In the genomic region with DNA sequence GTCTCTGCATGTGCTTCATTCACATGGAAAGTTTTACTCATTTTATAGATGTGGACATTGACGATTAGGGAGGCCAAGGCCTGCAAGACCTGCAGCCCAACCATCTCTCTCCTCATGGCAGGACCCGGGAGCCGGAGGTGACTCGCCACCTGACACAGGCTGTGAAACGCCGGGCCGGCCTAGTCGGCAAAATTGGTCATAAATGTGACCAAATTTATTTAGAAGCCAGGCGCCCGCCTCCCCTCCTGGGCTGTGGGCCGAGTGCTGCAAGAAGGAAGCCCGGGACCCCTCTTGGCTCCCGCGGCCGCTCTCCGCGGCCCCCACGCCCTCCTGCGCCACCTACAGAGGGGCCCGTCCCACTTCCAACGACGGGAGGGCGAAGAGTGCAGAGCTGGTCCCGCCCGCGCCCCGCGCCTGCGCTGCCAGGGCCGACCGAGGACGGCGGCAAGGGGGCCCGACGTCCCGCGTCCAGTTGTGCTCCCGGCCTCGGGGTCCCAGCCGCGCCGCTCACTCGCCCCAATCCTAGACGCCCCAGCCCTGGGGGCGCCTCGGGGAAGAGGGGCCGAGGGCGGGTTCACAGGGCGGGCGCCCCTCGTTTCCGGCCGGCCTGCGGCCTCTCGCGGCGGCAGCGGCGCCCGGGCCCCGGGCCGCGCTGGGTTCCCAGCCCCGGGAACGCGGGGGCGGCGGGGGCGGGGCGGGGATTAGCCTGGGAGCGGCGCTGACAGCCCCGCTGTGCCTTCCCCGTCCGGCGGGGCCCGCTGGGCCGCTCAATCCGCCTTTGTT, we compare ENCODE assay signal across 8 cellular contexts. TPM values are rescaled to one million over a fixed set of nuclear protein-coding genes. Genes with fewer than 3 reads are reported as not detected.
A peak's percentile ranks its signal among the peaks of the same experiment; 100 is the strongest.
DNase-seq lines count a peak whose midpoint lies in the region; ATAC-seq, FAIRE-seq and TF ChIP-seq lines count a peak whose summit lies in the region.

No MANE protein-coding gene starts in this region.

- H3K4me1 ChIP-seq in astrocyte (ENCODE audit: insufficient read depth, low read length): peaks cover 3% of the 10 kb centered on the region

- H3K4me3 ChIP-seq in GM12864 (ENCODE audit: low read depth, low read length) (peak overlapping the region; percentile 30), astrocyte (ENCODE audit: insufficient read depth, low read depth, low read length) (peak overlapping the region; percentile 46)

- no peaks in the 10 kb centered on the region for H4K20me1 ChIP-seq in astrocyte (ENCODE audit: insufficient read depth, low read length)

- H3K36me3 Mint-ChIP-seq in astrocyte (ENCODE audit: low read depth, unreplicated experiment): peaks cover 4% of the 10 kb centered on the region

- peak overlapping the region; percentile 81 for H3K4me2 ChIP-seq in astrocyte (ENCODE audit: low read length)

- H3K27ac Mint-ChIP-seq in astrocyte (ENCODE audit: unreplicated experiment): peak overlapping the region; percentile 34

- no peaks in the 10 kb centered on the region for H3K36me3 ChIP-seq in astrocyte (ENCODE audit: insufficient read depth, low read length)

- H3K27me3 ChIP-seq in astrocyte (ENCODE audit: insufficient read depth, low read length): no peaks in the 10 kb centered on the region

- DNase-seq in ACHN (peak; percentile 65), GM12864 (ENCODE audit: low read depth) (no peak), NCI-H524 (lab: John Stamatoyannopoulos, UW) (peak; percentile 21 to 64), astrocyte (ENCODE audit: low read depth) (no peak), iPS-NIHi7 (ENCODE audit: extremely low spot score) (peak; percentile 73), GM19240 (ENCODE audit: insufficient read length, low spot score) (no peak)
- peak; percentile 27 for DNase-seq in stimulated activated CD4-positive, alpha-beta T cell treated with anti-CD3 and anti-CD28 coated beads, Interleukin-1b, Interleukin-23, amount 100 ng/mL, for 48 hours

- in situ Hi-C loops in ACHN (cut with HindIII; ENCODE audit: low pct_ligation_motif_present, low pct_unique_long_range_greater_than_20kb, low sequenced_read_pairs): no loop called here

- ATAC-seq in GM21737 (IDR thresholded peaks at IDR 0.05; ENCODE audit: unreplicated experiment): no peak

- peak overlapping the region; percentile 72 for H2AFZ ChIP-seq in astrocyte (ENCODE audit: low read depth, low read length)

- no peaks in the 10 kb centered on the region for H3K79me2 ChIP-seq in astrocyte (ENCODE audit: insufficient read depth, low read length)

- H3K27ac ChIP-seq in astrocyte (ENCODE audit: low read depth, low read length): no peak overlapping the region

- H3K9me3 Mint-ChIP-seq in astrocyte (ENCODE audit: unreplicated experiment): peaks cover 3% of the 10 kb centered on the region

- peak overlapping the region; percentile 64 for H3K4me3 Mint-ChIP-seq in astrocyte (ENCODE audit: unreplicated experiment)

- FAIRE-seq in astrocyte (lab: Jason Lieb, UNC): no peak

- H3K9me3 ChIP-seq in astrocyte (ENCODE audit: insufficient read depth, low read depth, low read length): no peaks in the 10 kb centered on the region

- TF ChIP-seq CTCF in GM12864 (IDR thresholded peaks at IDR 0.05; ENCODE audit: low read depth, low read length, missing control alignments) (no peak), astrocyte (IDR thresholded peaks at IDR 0.05; ENCODE audit: insufficient read depth, low read depth, low read length) (no peak)

- H3K9ac ChIP-seq in astrocyte (ENCODE audit: low read length): peak overlapping the region; percentile 72

- H3K27me3 Mint-ChIP-seq in astrocyte (ENCODE audit: low read depth, unreplicated experiment): peaks cover 7% of the 10 kb centered on the region

- no peaks in the 10 kb centered on the region for H3K4me1 Mint-ChIP-seq in astrocyte (ENCODE audit: low read depth, unreplicated experiment)

RNA-seq across cellular contexts. Expression of gene WNT3, which starts 47.5 kb away (rescaled TPM):
- total RNA-seq in astrocyte: 2.4 TPM in 2 replicates

Comparison
In these comparisons a context has a peak if more than half of its experiments do, and no peak if none do; other contexts are left out.
1. DNase-seq: peak in ACHN (single experiment), NCI-H524 (2 of 2), iPS-NIHi7 (single experiment) and stimulated activated CD4-positive, alpha-beta T cell treated with anti-CD3 and anti-CD28 coated beads, Interleukin-1b, Interleukin-23, amount 100 ng/mL, for 48 hours (single experiment); none in GM12864 (single experiment), astrocyte (single experiment) and GM19240 (single experiment).